Comparison of ENCODE assay signal across 26 cellular contexts in the genomic region with DNA sequence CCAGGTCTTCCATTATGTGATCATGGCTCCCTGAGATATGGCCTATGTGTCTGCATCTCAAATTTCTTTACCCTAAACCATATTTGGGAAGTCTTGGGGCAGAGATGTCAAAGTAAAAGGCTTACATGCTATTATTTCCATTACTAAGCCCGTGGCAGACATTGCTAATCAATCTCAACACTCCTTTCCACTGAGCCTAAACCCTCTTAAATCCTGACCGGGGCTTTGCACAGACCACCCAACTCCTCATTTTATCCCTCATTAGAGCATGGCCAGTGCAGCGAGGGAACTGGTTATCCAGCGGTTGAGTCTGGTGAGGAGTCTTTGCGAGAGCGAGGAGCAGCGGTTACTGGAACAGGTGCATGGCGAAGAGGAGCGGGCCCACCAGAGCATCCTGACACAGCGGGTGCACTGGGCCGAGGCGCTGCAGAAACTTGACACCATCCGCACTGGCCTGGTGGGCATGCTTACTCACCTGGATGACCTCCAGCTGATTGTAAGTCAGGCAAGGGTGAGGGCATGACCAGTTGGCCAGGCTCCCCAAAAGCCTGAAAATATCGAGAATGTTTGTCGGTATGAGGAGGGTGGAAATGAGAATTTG. TPM values are rescaled to one million over a fixed set of nuclear protein-coding genes. Genes with fewer than 3 reads are reported as not detected.
"Had no signal": no experiment of that assay in that cellular context is flagged by ENCODE, and none has a peak within 500 bp of the region (broad histone marks: within the 10 kb centered on the region; RNA-seq: fewer than 3 reads in every experiment).

No MANE protein-coding gene starts in this region.

- H3K27ac ChIP-seq: colonic mucosa, esophagus squamous epithelium, gastroesophageal sphincter, left ventricle myocardium inferior, neutrophil, right lobe of liver, spleen, tibial artery, upper lobe of left lung, uterus had no signal

- H3K4me3 Mint-ChIP-seq: immature natural killer cell; naive thymus-derived CD4-positive, alpha-beta T cell; stimulated activated memory B cell treated with anti-CD40 and anti-IgM and Interleukin-4, amounts not matched to agents 10 μg/mL and 1 μg/mL and 100 μg/mL, for 72 hours had no signal

- H3K9me3 Mint-ChIP-seq: immature natural killer cell; naive thymus-derived CD4-positive, alpha-beta T cell; stimulated activated memory B cell treated with anti-CD40 and anti-IgM and Interleukin-4, amounts not matched to agents 10 μg/mL and 1 μg/mL and 100 μg/mL, for 72 hours; stimulated activated naive CD8-positive, alpha-beta T cell treated with anti-CD3 and anti-CD28 coated beads, Interleukin-15, Interleukin-2, amounts not matched to agents 100 ng/mL and 50 ng/mL, for 24 hours had no signal

- DNase-seq: colonic mucosa; esophagus squamous epithelium; foreskin fibroblast; glutamatergic neuron; immature natural killer cell; left cardiac atrium; left ventricle myocardium inferior; mesenchymal stem cell; naive thymus-derived CD4-positive, alpha-beta T cell; right lobe of liver; spleen; stimulated activated CD4-positive, alpha-beta T cell treated with anti-CD3 and anti-CD28 coated beads, Interleukin-15, amount 100 ng/mL, for 24 hours; stimulated activated CD4-positive, alpha-beta T cell treated with anti-CD3 and anti-CD28 coated beads, Interleukin-1b, Interleukin-23, amount 100 ng/mL, for 48 hours; stimulated activated CD4-positive, alpha-beta T cell treated with anti-CD3 and anti-CD28 coated beads, Interleukin-4, amount 100 ng/mL, for 24 hours; tibial artery; uterus had no signal

- H3K36me3 Mint-ChIP-seq: stimulated activated memory B cell treated with anti-CD40 and anti-IgM and Interleukin-4, amounts not matched to agents 10 μg/mL and 1 μg/mL and 100 μg/mL, for 72 hours had no signal

- H3K4me1 Mint-ChIP-seq: immature natural killer cell; stimulated activated memory B cell treated with anti-CD40 and anti-IgM and Interleukin-4, amounts not matched to agents 10 μg/mL and 1 μg/mL and 100 μg/mL, for 72 hours had no signal

- H3K36me3 ChIP-seq: colonic mucosa, gastroesophageal sphincter, left ventricle myocardium inferior, neutrophil, right lobe of liver, spleen, tibial artery, upper lobe of left lung, uterus had no signal

- ATAC-seq: gastroesophageal sphincter; left cardiac atrium; naive thymus-derived CD4-positive, alpha-beta T cell; stimulated activated memory B cell treated with anti-CD40 and anti-IgM and Interleukin-4, amounts not matched to agents 10 μg/mL and 1 μg/mL and 100 μg/mL, for 72 hours had no signal

- H3K4me1 ChIP-seq: colonic mucosa, gastroesophageal sphincter, tibial artery, uterus had no signal

- H3K9me3 ChIP-seq: colonic mucosa, esophagus squamous epithelium, gastroesophageal sphincter, left ventricle myocardium inferior, neutrophil, right lobe of liver, spleen, tibial artery, upper lobe of left lung, uterus had no signal

- H3K27ac Mint-ChIP-seq: immature natural killer cell; naive thymus-derived CD4-positive, alpha-beta T cell; progenitor cell of endocrine pancreas; stimulated activated memory B cell treated with anti-CD40 and anti-IgM and Interleukin-4, amounts not matched to agents 10 μg/mL and 1 μg/mL and 100 μg/mL, for 72 hours had no signal

- H3K27me3 ChIP-seq: colonic mucosa, esophagus squamous epithelium, neutrophil, right lobe of liver, spleen, upper lobe of left lung, uterus had no signal

- H3K4me3 ChIP-seq: colonic mucosa, esophagus squamous epithelium, gastroesophageal sphincter, left ventricle myocardium inferior, lung, right lobe of liver, spleen, tibial artery, upper lobe of left lung, uterus had no signal

- H3K27me3 Mint-ChIP-seq: progenitor cell of endocrine pancreas; stimulated activated memory B cell treated with anti-CD40 and anti-IgM and Interleukin-4, amounts not matched to agents 10 μg/mL and 1 μg/mL and 100 μg/mL, for 72 hours; stimulated activated naive CD8-positive, alpha-beta T cell treated with anti-CD3 and anti-CD28 coated beads, Interleukin-15, Interleukin-2, amounts not matched to agents 100 ng/mL and 50 ng/mL, for 24 hours had no signal

RNA-seq across cellular contexts. Expression of a gene that starts 11.0 kb away (rescaled TPM):
- total RNA-seq: dermis blood vessel endothelial cell, osteoblast had no signal
- polyA plus RNA-seq: neural cell had no signal

RNA-seq across cellular contexts. Expression of a gene that starts 20.3 kb away (rescaled TPM):
- polyA plus RNA-seq: immature natural killer cell had no signal
